In the genomic region with DNA sequence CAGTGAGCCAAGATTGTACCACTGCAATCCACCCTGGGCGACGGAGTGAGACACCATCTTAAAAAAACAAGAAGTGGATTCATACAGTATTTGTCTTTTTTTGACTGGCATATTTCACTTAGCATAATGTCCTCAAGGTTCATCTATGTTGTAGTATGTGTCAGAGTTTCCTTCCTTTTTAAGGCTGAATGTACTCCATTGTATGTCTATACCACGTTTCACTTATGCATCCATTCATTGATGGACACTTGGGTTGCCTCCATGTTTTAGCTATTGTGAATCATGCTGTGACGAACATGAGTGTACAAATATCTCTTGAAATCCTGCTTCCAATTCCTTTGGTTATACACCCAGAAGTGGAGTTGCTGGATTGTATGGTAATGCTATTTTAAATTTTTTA, we compare ENCODE assay signal across 27 cellular contexts.
"Had no signal": no experiment of that assay in that cellular context is flagged by ENCODE, and none has a peak within 500 bp of the region (broad histone marks: within the 10 kb centered on the region; RNA-seq: fewer than 3 reads in every experiment).

No MANE protein-coding gene starts in this region.

- ATAC-seq: activated CD8-positive, alpha-beta T cell treated with anti-CD3 and anti-CD28 coated beads for 36 hours; activated T-cell treated with anti-CD3 and anti-CD28 coated beads, Interleukin-2, amount 50 U/mL, for 4 hours; Panc1; SK-N-SH treated with all-trans-retinoic acid at 6 μM for 48 hours; T-cell had no signal

- H3K27ac Mint-ChIP-seq: activated CD8-positive, alpha-beta T cell treated with anti-CD3 and anti-CD28 coated beads for 36 hours; activated naive CD4-positive, alpha-beta T cell treated with anti-CD3 and anti-CD28 coated beads, Interleukin-2, amount 10 ng/mL, durations not matched to agents 7 days and 5 days; activated naive CD8-positive, alpha-beta T cell; T-cell had no signal

- H3K9me3 Mint-ChIP-seq: activated B cell treated with CpG ODN at 0.5 μM for 24 hours; activated CD8-positive, alpha-beta T cell treated with anti-CD3 and anti-CD28 coated beads for 36 hours; activated naive CD4-positive, alpha-beta T cell treated with anti-CD3 and anti-CD28 coated beads, Interleukin-2, amount 10 ng/mL, durations not matched to agents 7 days and 5 days; activated T-cell treated with anti-CD3 and anti-CD28 coated beads, Interleukin-2, amount 50 U/mL, for 4 hours; T-cell had no signal

- H3K4me3 Mint-ChIP-seq: activated B cell treated with CpG ODN at 0.5 μM for 24 hours; activated CD8-positive, alpha-beta T cell treated with anti-CD3 and anti-CD28 coated beads for 36 hours; activated naive CD4-positive, alpha-beta T cell treated with anti-CD3 and anti-CD28 coated beads, Interleukin-2, amount 10 ng/mL, durations not matched to agents 7 days and 5 days; activated naive CD8-positive, alpha-beta T cell; activated T-cell treated with anti-CD3 and anti-CD28 coated beads, Interleukin-2, amount 50 U/mL, for 4 hours; T-cell had no signal

- H3K27me3 Mint-ChIP-seq: activated B cell treated with CpG ODN at 0.5 μM for 24 hours; activated CD8-positive, alpha-beta T cell treated with anti-CD3 and anti-CD28 coated beads for 36 hours; activated naive CD4-positive, alpha-beta T cell treated with anti-CD3 and anti-CD28 coated beads, Interleukin-2, amount 10 ng/mL, durations not matched to agents 7 days and 5 days; activated naive CD8-positive, alpha-beta T cell; T-cell had no signal

- DNase-seq: activated B cell treated with CpG ODN at 0.5 μM for 24 hours; activated CD4-positive, alpha-beta T cell treated with anti-CD3 and anti-CD28 coated beads for 4 hours; activated CD4-positive, alpha-beta T cell treated with anti-CD3 and anti-CD28 coated beads, Interleukin-2, amount 50 U/mL, for 1 hour; activated CD4-positive, CD25-positive, alpha-beta regulatory T cell treated with anti-CD3 and anti-CD28 coated beads, Interleukin-2, amount 50 U/mL, for 72 hours; activated CD8-positive, alpha-beta T cell treated with anti-CD3 and anti-CD28 coated beads for 36 hours; activated effector memory CD4-positive, alpha-beta T cell treated with Interleukin-2 at 50 U/mL for 16 hours; activated naive CD4-positive, alpha-beta T cell treated with anti-CD3 and anti-CD28 coated beads, Interleukin-2, amount 10 ng/mL, durations not matched to agents 7 days and 5 days; activated T-cell treated with anti-CD3 and anti-CD28 coated beads, Interleukin-2, amount 50 U/mL, for 4 hours; amniotic stem cell; brain microvascular endothelial cell; central memory CD4-positive, alpha-beta T cell; Karpas-422; MV-4-11; NCI-H1092; NCI-H1436 treated with DMSO at 0.1 percent for 48 hours; NCI-H1694 treated with DMSO at 0.1 percent for 48 hours; NCI-H2029; NCI-H345; NCI-H524 treated with DMSO at 0.1 percent for 48 hours; RPMI8226; SHP77 treated with DMSO at 0.1 percent for 48 hours; T-cell; T-helper 2 cell; T-helper 9 cell had no signal
